In genomic region chr17:2402517-2402916, GRCh38 we compare ENCODE assay signal across 8 cellular contexts. TPM values are rescaled to one million over a fixed set of nuclear protein-coding genes. Genes with fewer than 3 reads are reported as not detected.
DNase-seq lines count a peak whose midpoint lies in the region; ATAC-seq and TF ChIP-seq lines count a peak whose summit lies in the region.

No MANE protein-coding gene starts in this region.

- H3K4me3 ChIP-seq in astrocyte of the cerebellum (ENCODE audit: low read depth, low read length) (peak overlapping the region; percentile 99), liver (ENCODE audit: low read depth in 1 of 3, low read length in 3 of 3) (peak overlapping the region; percentile 4 to 56 (median 44)), tibial nerve (peak overlapping the region; percentile 82 to 91 (median 84))

- no peaks in the 10 kb centered on the region for H3K27me3 ChIP-seq in liver (ENCODE audit: control insufficient read depth in 4 of 4, insufficient read depth in 4 of 4, low read length in 3 of 4)
- no peaks in the 10 kb centered on the region for H3K27me3 ChIP-seq in tibial nerve

- no peak for ATAC-seq in activated T-cell treated with anti-CD3 and anti-CD28 coated beads, Interleukin-2, amount 50 U/mL, for 4 hours
- ATAC-seq in GM19463 (IDR thresholded peaks at IDR 0.05; ENCODE audit: unreplicated experiment), result no peak
- no peak for ATAC-seq in GM19023 (IDR thresholded peaks at IDR 0.05; ENCODE audit: unreplicated experiment)

- H3K36me3 ChIP-seq in liver (ENCODE audit: control insufficient read depth in 4 of 4, insufficient read depth in 3 of 4, low read depth in 1 of 4, low read length in 3 of 4), result no peaks in the 10 kb centered on the region
- no peaks in the 10 kb centered on the region for H3K36me3 ChIP-seq in tibial nerve

- no peak for TF ChIP-seq CTCF in astrocyte of the cerebellum (IDR thresholded peaks at IDR 0.05; ENCODE audit: low read depth, low read length, missing control alignments)
- no peak for TF ChIP-seq CTCF in liver (IDR thresholded peaks at IDR 0.05; ENCODE audit: low read depth, low read length, missing input control)
- TF ChIP-seq CTCF in tibial nerve (IDR thresholded peaks at IDR 0.05), result no peak

- H3K36me3 Mint-ChIP-seq in activated T-cell treated with anti-CD3 and anti-CD28 coated beads, Interleukin-2, amount 50 U/mL, for 4 hours (ENCODE audit: insufficient read depth), result no peaks in the 10 kb centered on the region

- TF ChIP-seq EP300 in tibial nerve (IDR thresholded peaks at IDR 0.05), result no peak

- in situ Hi-C loops in astrocyte of the cerebellum (cut with HindIII; ENCODE audit: low sequenced_read_pairs), result no loop called here

- H3K9me3 ChIP-seq in liver (ENCODE audit: control insufficient read depth in 4 of 4, low read length in 3 of 4) (no peaks in the 10 kb centered on the region), tibial nerve (no peaks in the 10 kb centered on the region)

- peaks cover 40% of the 10 kb centered on the region for H3K4me1 Mint-ChIP-seq in activated T-cell treated with anti-CD3 and anti-CD28 coated beads, Interleukin-2, amount 50 U/mL, for 4 hours (ENCODE audit: low read depth)

- H3K4me1 ChIP-seq in liver (ENCODE audit: control insufficient read depth in 4 of 4, insufficient read depth in 4 of 4, low read length in 3 of 4), result peaks cover 10 to 36% (median 26%) of the 10 kb centered on the region in 4 donors
- peaks cover 0 to 72% (median 47%) of the 10 kb centered on the region in 4 donors for H3K4me1 ChIP-seq in tibial nerve

- TF ChIP-seq RAD21 in liver (IDR thresholded peaks at IDR 0.05), result no peak

- H3K9me3 Mint-ChIP-seq in activated T-cell treated with anti-CD3 and anti-CD28 coated beads, Interleukin-2, amount 50 U/mL, for 4 hours, result no peaks in the 10 kb centered on the region

- H3K4me3 Mint-ChIP-seq in activated T-cell treated with anti-CD3 and anti-CD28 coated beads, Interleukin-2, amount 50 U/mL, for 4 hours, result peak overlapping the region; percentile 77

- peak overlapping the region; percentile 5 to 10 for H3K9ac ChIP-seq in liver (ENCODE audit: low read depth in 1 of 2, low read length in 2 of 2)

- 54% methylated on average over 15 of the region's 15 CpGs for WGBS in liver
- 23 to 30% methylated on average over 9 to 15 of the region's 15 CpGs for WGBS in tibial nerve, 2 donors

- H3K27ac ChIP-seq in liver (ENCODE audit: low read depth in 1 of 2, low read length in 2 of 2) (peak overlapping the region; percentile 3 to 80), tibial nerve (peak overlapping the region; percentile 96 to 99 (median 99))

- no peaks in the 10 kb centered on the region for H3K27me3 Mint-ChIP-seq in activated T-cell treated with anti-CD3 and anti-CD28 coated beads, Interleukin-2, amount 50 U/mL, for 4 hours (ENCODE audit: low read depth)

- TF ChIP-seq POLR2A in tibial nerve (IDR thresholded peaks at IDR 0.05), result no peak

- DNase-seq in activated T-cell treated with anti-CD3 and anti-CD28 coated beads, Interleukin-2, amount 50 U/mL, for 4 hours, result no peak
- DNase-seq in activated T-cell treated with anti-CD3 and anti-CD28 coated beads for 4 hours (no peak), astrocyte of the cerebellum (ENCODE audit: low read depth) (no peak), tibial nerve (ENCODE audit: low spot score in 2 of 2) (no peak)
- no peak for DNase-seq in activated CD4-positive, CD25-positive, alpha-beta regulatory T cell (lab: John Stamatoyannopoulos, UW)

TF ChIP-seq in liver, 16 proteins besides CTCF, POLR2A, EP300 and RAD21:
- TF ChIP-seq YY1 (IDR thresholded peaks at IDR 0.05) (no peak), SP1 (IDR thresholded peaks at IDR 0.05) (no peak), ATF3 (IDR thresholded peaks at IDR 0.05) (no peak), ZBTB33 (IDR thresholded peaks at IDR 0.05) (no peak), REST (IDR thresholded peaks at IDR 0.05) (no peak), HNF4A (conservative IDR thresholded peaks at IDR 0.05) (no peak), EGR1 (IDR thresholded peaks at IDR 0.05; ENCODE audit: low read depth in 2 of 2) (no peak), GABPA (IDR thresholded peaks at IDR 0.05 in 1 of 2, conservative IDR thresholded peaks at IDR 0.05 in 1 of 2) (no peak), JUND (IDR thresholded peaks at IDR 0.05) (no peak), FOXA2 (IDR thresholded peaks at IDR 0.05) (no peak), MAX (IDR thresholded peaks at IDR 0.05) (no peak), RXRA (IDR thresholded peaks at IDR 0.05) (no peak), TAF1 (conservative IDR thresholded peaks at IDR 0.05) (no peak), NR2F2 (IDR thresholded peaks at IDR 0.05) (no peak), FOXA1 (IDR thresholded peaks at IDR 0.05) (no peak), HNF4G (IDR thresholded peaks at IDR 0.05) (no peak)

RNA-seq across cellular contexts. Expression of gene MNT, which starts 1.7 kb away (rescaled TPM):
- 10 to 100 TPM; 27.8 to 30.7 (median 29.5) TPM for total RNA-seq in activated T-cell treated with anti-CD3 and anti-CD28 coated beads, Interleukin-2, amount 50 U/mL, for 4 hours
- total RNA-seq in liver (1 to 10 TPM; 2.8 to 5.0 TPM), tibial nerve (10 to 100 TPM; 12.6 to 32.8 (median 14.9) TPM)
- 1 to 10 TPM; 1.7 to 2.5 TPM for polyA plus RNA-seq in liver

Comparison
In these comparisons a context has a peak if more than half of its experiments do, and no peak if none do; other contexts are left out.
1. H3K4me3 ChIP-seq: peak in every context shown above with its lines; median percentile 99 in astrocyte of the cerebellum; 84 in tibial nerve; 44 in liver.